25 cellular contexts compared by ENCODE assay signal in the genomic region with DNA sequence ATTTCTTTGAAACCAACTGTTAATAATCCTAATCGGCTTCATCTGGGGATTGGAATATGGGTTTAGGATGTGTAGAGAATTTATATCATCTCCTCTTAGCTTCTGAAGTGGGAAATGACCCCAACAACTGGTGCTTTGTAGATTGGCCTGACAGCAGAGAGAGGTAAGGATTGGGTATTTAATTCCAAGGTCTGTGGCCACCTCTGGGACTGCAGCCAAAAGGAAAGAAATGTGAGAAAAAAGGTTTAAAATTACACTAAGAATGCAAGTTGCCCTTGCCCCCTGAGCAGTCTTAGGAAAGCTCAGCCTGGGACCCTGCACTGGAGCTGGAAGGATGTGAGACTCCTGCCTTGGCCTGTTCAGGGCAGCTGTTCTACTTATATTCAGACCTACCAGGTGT.
"Had no signal": no experiment of that assay in that cellular context is flagged by ENCODE, and none has a peak within 500 bp of the region (broad histone marks: within the 10 kb centered on the region; RNA-seq: fewer than 3 reads in every experiment).

No MANE protein-coding gene starts in this region.

- H3K27ac ChIP-seq: epithelial cell of prostate, esophagus squamous epithelium, heart right ventricle, neutrophil, skin epidermis, stomach, tibial artery had no signal

- H3K27me3 ChIP-seq: esophagus squamous epithelium, heart right ventricle, neutrophil, tibial artery had no signal

- DNase-seq: activated CD4-positive, alpha-beta T cell treated with anti-CD3 and anti-CD28 coated beads for 36 hours; activated CD4-positive, CD25-positive, alpha-beta regulatory T cell; activated CD8-positive, alpha-beta memory T cell treated with anti-CD3 and anti-CD28 coated beads, Interleukin-2, amount 10 ng/mL, durations not matched to agents 7 days and 5 days; activated CD8-positive, alpha-beta T cell treated with anti-CD3 and anti-CD28 coated beads, Interleukin-2, amount 10 ng/mL, durations not matched to agents 7 days and 5 days; activated T-cell treated with anti-CD3 and anti-CD28 coated beads, Interleukin-2, amount 50 U/mL, for 48 hours; dermis blood vessel endothelial cell; effector CD4-positive, alpha-beta T cell; esophagus squamous epithelium; foreskin melanocyte; heart right ventricle; islet precursor cell; left cardiac atrium; mammary epithelial cell; naive B cell; nephron progenitor cell; stimulated activated CD4-positive, alpha-beta T cell treated with anti-CD3 and anti-CD28 coated beads, Interleukin-12 subunit alpha, Interleukin-12 subunit beta, amount 100 ng/mL, for 4 hours; stimulated activated CD4-positive, alpha-beta T cell treated with anti-CD3 and anti-CD28 coated beads, Interleukin-4, amount 100 ng/mL, for 1 hour; stomach; tibial artery had no signal

- H3K9me3 ChIP-seq: esophagus squamous epithelium, heart right ventricle, neutrophil, stomach, tibial artery had no signal

- H3K36me3 ChIP-seq: esophagus squamous epithelium, heart right ventricle, neutrophil, stomach, tibial artery had no signal

- H3K4me3 ChIP-seq: esophagus squamous epithelium, heart right ventricle, skin epidermis, stomach, tibial artery had no signal

- H3K4me1 ChIP-seq: esophagus squamous epithelium, heart right ventricle, stomach, tibial artery had no signal

- FAIRE-seq: bronchial epithelial cell, colon, endometrium had no signal
